8 cellular contexts compared by ENCODE assay signal in genomic region chrX:154374361-154375155, GRCh38. TPM values are rescaled to one million over a fixed set of nuclear protein-coding genes. Genes with fewer than 3 reads are reported as not detected.
DNase-seq lines count a peak whose midpoint lies in the region; ATAC-seq and TF ChIP-seq lines count a peak whose summit lies in the region.

FLNA (minus strand) TSS chrX:154374634; CDS start chrX:154371245, 3,389 bp downstream.

- POLR2A ChIA-PET in PC-9 (lab: Charles Lee; ENCODE audit: unreplicated experiment), result interaction anchor here (0.6 kb wide), 3 partner anchors 9 to 66 kb away, joined by 3 to 4 read pairs (median 3); no protein-coding TSS in a partner anchor

- 39% methylated on average over 9 of the region's 93 CpGs for WGBS in mesenchymal stem cell

- H4K91ac ChIP-seq in mesenchymal stem cell (ENCODE audit: low read length), result peak within 1 kb of the TSS; percentile 57

- no peaks in the 10 kb centered on the region for H4K20me1 ChIP-seq in PC-9 (ENCODE audit: insufficient read depth)

- peak within 1 kb of the TSS; percentile 76 for H2AK5ac ChIP-seq in mesenchymal stem cell (ENCODE audit: low read length, severe bottlenecking)

- H3K27me3 ChIP-seq in PC-9 (ENCODE audit: insufficient read depth, low read depth) (no peaks in the 10 kb centered on the region), duodenal mucosa (ENCODE audit: control insufficient read depth in 1 of 2, insufficient read depth in 2 of 2, low read length in 2 of 2) (no peaks in the 10 kb centered on the region), mesenchymal stem cell (ENCODE audit: control insufficient read depth in 1 of 2, insufficient read depth in 1 of 2, low read length in 2 of 2) (no peaks in the 10 kb centered on the region), thoracic aorta (replicated peaks; ENCODE audit: insufficient read depth) (no peaks in the 10 kb centered on the region)

- peak within 1 kb of the TSS; percentile 54 to 73 for H3K18ac ChIP-seq in mesenchymal stem cell (ENCODE audit: low read depth in 1 of 2, low read length in 2 of 2)

- no peaks in the 10 kb centered on the region for H3F3A ChIP-seq in PC-9 (ENCODE audit: insufficient read depth, low read depth)

- H2BK5ac ChIP-seq in mesenchymal stem cell (ENCODE audit: low read depth, low read length, poor library complexity, severe bottlenecking), result peak within 1 kb of the TSS; percentile 57

- H3K4ac ChIP-seq in mesenchymal stem cell (ENCODE audit: low read depth in 1 of 2, low read length in 2 of 2), result peak within 1 kb of the TSS; percentile 15 to 49

- peak within 1 kb of the TSS in 1 of 2 experiments; percentile 41 for H3K14ac ChIP-seq in mesenchymal stem cell (ENCODE audit: low read length in 2 of 2)

- H3K23ac ChIP-seq in mesenchymal stem cell (ENCODE audit: low read length in 2 of 2), result peak within 1 kb of the TSS in 1 of 2 experiments; percentile 9

- peak within 1 kb of the TSS; percentile 4 to 66 for H2BK12ac ChIP-seq in mesenchymal stem cell (ENCODE audit: low read length in 2 of 2)

- H4K8ac ChIP-seq in mesenchymal stem cell (ENCODE audit: low read length), result peak within 1 kb of the TSS; percentile 69

- TF ChIP-seq CTCF in PC-9 (conservative IDR thresholded peaks at IDR 0.05) (no peak), thoracic aorta (IDR thresholded peaks at IDR 0.05) (no peak)

- no peak within 1 kb of the TSS for H3K27ac Mint-ChIP-seq in activated CD4-positive, alpha-beta T cell treated with anti-CD3 and anti-CD28 coated beads, Interleukin-2, amount 10 ng/mL, durations not matched to agents 24 days and 14 days

- DNase-seq in activated CD4-positive, alpha-beta T cell treated with anti-CD3 and anti-CD28 coated beads, Interleukin-2, amount 10 ng/mL, durations not matched to agents 24 days and 14 days, result peak; percentile 82
- no peak for DNase-seq in activated CD4-positive, alpha-beta T cell treated with anti-CD3 and anti-CD28 coated beads, Interleukin-2, amount 50 U/mL, for 1 hour
- DNase-seq in PC-9 (peak in 1 of 2 experiments; percentile 73), mesenchymal stem cell (peak; percentile 14), thoracic aorta (ENCODE audit: low spot score) (no peak), HCEC 1CT (no peak)

- intact Hi-C loops in activated CD4-positive, alpha-beta T cell treated with anti-CD3 and anti-CD28 coated beads, Interleukin-2, amount 10 ng/mL, durations not matched to agents 24 days and 14 days (cut with micrococcal nuclease), result loop anchor here (5.0 to 10.0 kb wide), 3 partner anchors 103 to 650 kb away; partner anchors contain the start of genes F8, FAM3A, FUNDC2 and LAGE3
- intact Hi-C loops in PC-9 (cut with micrococcal nuclease; ENCODE audit: unreplicated experiment), result loop anchor here (5.0 to 10.0 kb wide), 6 partner anchors 158 to 1432 kb away; partner anchors contain the start of genes CCNQ, DKC1, F8 and FUNDC2

- H3K27ac ChIP-seq in PC-9, result peak within 1 kb of the TSS; percentile 47
- peak within 1 kb of the TSS; percentile 55 for H3K27ac ChIP-seq in duodenal mucosa (ENCODE audit: low read depth, low read length)
- peak within 1 kb of the TSS; percentile 96 for H3K27ac ChIP-seq in mesenchymal stem cell (ENCODE audit: low read length, poor library complexity, severe bottlenecking)
- peak within 1 kb of the TSS; percentile 97 for H3K27ac ChIP-seq in thoracic aorta

- H3K9me2 ChIP-seq in PC-9 (ENCODE audit: insufficient read depth), result no peaks in the 10 kb centered on the region

- ATAC-seq in thoracic aorta (ENCODE audit: insufficient number of reproducible peaks, low FRiP score, low read depth), result no peak
- no peak for ATAC-seq in HG03571 (IDR thresholded peaks at IDR 0.05; ENCODE audit: unreplicated experiment)

- H3K79me2 ChIP-seq in PC-9 (ENCODE audit: low read depth), result peaks cover 15% of the 10 kb centered on the region

- no peaks in the 10 kb centered on the region for H3K9me3 Mint-ChIP-seq in activated CD4-positive, alpha-beta T cell treated with anti-CD3 and anti-CD28 coated beads, Interleukin-2, amount 10 ng/mL, durations not matched to agents 24 days and 14 days

- no peaks in the 10 kb centered on the region for H3K27me3 Mint-ChIP-seq in activated CD4-positive, alpha-beta T cell treated with anti-CD3 and anti-CD28 coated beads, Interleukin-2, amount 10 ng/mL, durations not matched to agents 24 days and 14 days

- H3K4me2 ChIP-seq in PC-9 (peak within 1 kb of the TSS; percentile 73), mesenchymal stem cell (ENCODE audit: low read length, poor library complexity, severe bottlenecking) (peak within 1 kb of the TSS; percentile 58)

- peaks cover 5% of the 10 kb centered on the region for H3K79me1 ChIP-seq in mesenchymal stem cell (replicated peaks; ENCODE audit: low read length, poor library complexity, severe bottlenecking)

- H2AFZ ChIP-seq in PC-9 (peak within 1 kb of the TSS; percentile 5; the same call in 1 of the 2 replicates), mesenchymal stem cell (ENCODE audit: low read depth, low read length) (no peak within 1 kb of the TSS)

- H3K36me3 ChIP-seq in PC-9 (ENCODE audit: low read depth), result no peaks in the 10 kb centered on the region
- no peaks in the 10 kb centered on the region for H3K36me3 ChIP-seq in duodenal mucosa (ENCODE audit: control insufficient read depth in 1 of 2, insufficient read depth in 2 of 2, low read length in 2 of 2)
- peaks cover 0 to 11% of the 10 kb centered on the region in 2 experiments for H3K36me3 ChIP-seq in mesenchymal stem cell (ENCODE audit: control insufficient read depth in 1 of 2, insufficient read depth in 2 of 2, low read depth in 1 of 2, low read length in 2 of 2)
- H3K36me3 ChIP-seq in thoracic aorta, result peaks cover 13% of the 10 kb centered on the region

- H3K9me3 ChIP-seq in PC-9 (ENCODE audit: insufficient read depth, low read depth) (no peaks in the 10 kb centered on the region), duodenal mucosa (ENCODE audit: control insufficient read depth in 1 of 2, low read length in 2 of 2) (no peaks in the 10 kb centered on the region), mesenchymal stem cell (ENCODE audit: control insufficient read depth, low read length) (no peaks in the 10 kb centered on the region), thoracic aorta (no peaks in the 10 kb centered on the region)

- BruUV-seq in PC-9 (replicated peaks; lab: Mats Ljungman, UMichigan), result no TSS peak

- peak within 1 kb of the TSS; percentile 76 for H3K4me3 Mint-ChIP-seq in activated CD4-positive, alpha-beta T cell treated with anti-CD3 and anti-CD28 coated beads, Interleukin-2, amount 10 ng/mL, durations not matched to agents 24 days and 14 days

- peaks cover 7% of the 10 kb centered on the region for H3K36me3 Mint-ChIP-seq in activated CD4-positive, alpha-beta T cell treated with anti-CD3 and anti-CD28 coated beads, Interleukin-2, amount 10 ng/mL, durations not matched to agents 24 days and 14 days (ENCODE audit: low read depth)

- H3K9ac ChIP-seq in duodenal mucosa (ENCODE audit: low read depth in 1 of 2, low read length in 2 of 2), result peak within 1 kb of the TSS; percentile 54 to 65
- H3K9ac ChIP-seq in mesenchymal stem cell (ENCODE audit: low read length), result peak within 1 kb of the TSS; percentile 83

- H2BK120ac ChIP-seq in mesenchymal stem cell (ENCODE audit: low read depth, low read length), result peak within 1 kb of the TSS; percentile 19

- peaks cover 9% of the 10 kb centered on the region for H3K4me1 Mint-ChIP-seq in activated CD4-positive, alpha-beta T cell treated with anti-CD3 and anti-CD28 coated beads, Interleukin-2, amount 10 ng/mL, durations not matched to agents 24 days and 14 days

- H3K4me1 ChIP-seq in PC-9 (replicated peaks; ENCODE audit: insufficient read depth) (no peaks in the 10 kb centered on the region; the same call in 1 of the 2 replicates), duodenal mucosa (ENCODE audit: control insufficient read depth in 1 of 2, insufficient read depth in 2 of 2, low read length in 2 of 2) (peaks cover 7 to 22% of the 10 kb centered on the region in 2 donors), mesenchymal stem cell (ENCODE audit: control insufficient read depth, insufficient read depth, low read depth, low read length) (peaks cover 19% of the 10 kb centered on the region), thoracic aorta (ENCODE audit: control insufficient read depth in 1 of 2, low read depth in 2 of 2) (peaks cover 8 to 23% of the 10 kb centered on the region in 2 donors)

- H2BK15ac ChIP-seq in mesenchymal stem cell (ENCODE audit: low read depth, poor library complexity, severe bottlenecking), result peak within 1 kb of the TSS; percentile 48

- CTCF ChIA-PET in PC-9 (lab: Charles Lee), result interaction anchor here (1.1 to 2.4 kb wide), 5 partner anchors 24 to 374 kb away, joined by 3 to 14 read pairs (median 9); partner anchors contain the start of genes RPL10 and SLC10A3

- peak within 1 kb of the TSS; percentile 51 for H3K4me3 ChIP-seq in PC-9
- peak within 1 kb of the TSS; percentile 40 to 50 for H3K4me3 ChIP-seq in duodenal mucosa (ENCODE audit: low read depth in 1 of 2, low read length in 2 of 2)
- H3K4me3 ChIP-seq in mesenchymal stem cell (ENCODE audit: insufficient read depth in 1 of 2, low read depth in 1 of 2, low read length in 2 of 2), result peak within 1 kb of the TSS; percentile 44 to 77
- peak within 1 kb of the TSS; percentile 83 for H3K4me3 ChIP-seq in thoracic aorta

RNA-seq across cellular contexts. Expression of gene FLNA, which starts in this region (rescaled TPM):
- total RNA-seq in activated CD4-positive, alpha-beta T cell treated with anti-CD3 and anti-CD28 coated beads, Interleukin-2, amount 10 ng/mL, durations not matched to agents 24 days and 14 days, result 824 and 840 TPM in 2 replicates
- total RNA-seq in PC-9 (2021) (1,841 and 2,308 TPM in 2 replicates), thoracic aorta (over 10,000 TPM in 1 of 2 donors, 1,000 to 10,000 TPM in 1; 5,928 to 11,236 TPM)
- polyA plus RNA-seq in mesenchymal stem cell (2013, experiment 1 of 2), result 667 TPM
- 624 TPM for polyA plus RNA-seq in mesenchymal stem cell (2013, experiment 2 of 2)

Comparison
In these comparisons a context has a peak if more than half of its experiments do, and no peak if none do; other contexts are left out.
1. DNase-seq: peak in activated CD4-positive, alpha-beta T cell treated with anti-CD3 and anti-CD28 coated beads, Interleukin-2, amount 10 ng/mL, durations not matched to agents 24 days and 14 days (single experiment) and mesenchymal stem cell (single experiment); none in activated CD4-positive, alpha-beta T cell treated with anti-CD3 and anti-CD28 coated beads, Interleukin-2, amount 50 U/mL, for 1 hour (single experiment), thoracic aorta (single experiment) and HCEC 1CT (single experiment).
2. H3K27ac ChIP-seq: peak in every context shown above with its lines; median percentile 97 in thoracic aorta; 96 in mesenchymal stem cell; 55 in duodenal mucosa; 47 in PC-9.
3. Peak in every context shown above with its lines, with median percentiles within 50 percentile points of each other: H3K4me3 ChIP-seq.